9 cellular contexts compared by ENCODE assay signal in genomic region chr12:46367351-46368029, GRCh38. TPM values are rescaled to one million over a fixed set of nuclear protein-coding genes. Genes with fewer than 3 reads are reported as not detected.
DNase-seq lines count a peak whose midpoint lies in the region; ATAC-seq and TF ChIP-seq lines count a peak whose summit lies in the region.
"Had no signal": no experiment of that assay in that cellular context is flagged by ENCODE, and none has a peak within 500 bp of the region (broad histone marks: within the 10 kb centered on the region; RNA-seq: fewer than 3 reads in every experiment).

No MANE protein-coding gene starts in this region.

- no peaks in the 10 kb centered on the region for H3K9me3 Mint-ChIP-seq in activated T-cell treated with anti-CD3 and anti-CD28 coated beads, Interleukin-2, amount 50 U/mL, for 24 hours
- peaks cover 0 to 5% (median 2%) of the 10 kb centered on the region in 5 experiments for H3K9me3 Mint-ChIP-seq in brain

- H3K27ac ChIP-seq in lung (ENCODE audit: low read depth in 1 of 2, low read length in 1 of 2): peak overlapping the region; percentile 65 to 66
- peak overlapping the region; percentile 96 for H3K27ac ChIP-seq in tibial artery

- H3K27me3 Mint-ChIP-seq in activated T-cell treated with anti-CD3 and anti-CD28 coated beads, Interleukin-2, amount 50 U/mL, for 24 hours: peaks cover 4% of the 10 kb centered on the region
- peaks cover 7% of the 10 kb centered on the region for H3K27me3 Mint-ChIP-seq in brain

- H3K27ac Mint-ChIP-seq in activated T-cell treated with anti-CD3 and anti-CD28 coated beads, Interleukin-2, amount 50 U/mL, for 24 hours: peak overlapping the region; percentile 99
- peak overlapping the region in 3 of 5 experiments; percentile 27 to 55 (median 43) for H3K27ac Mint-ChIP-seq in brain

- DNase-seq in activated T-cell treated with anti-CD3 and anti-CD28 coated beads, Interleukin-2, amount 50 U/mL, for 24 hours: no peak
- DNase-seq in activated T-cell treated with anti-CD3 and anti-CD28 coated beads, Interleukin-2, amount 50 U/mL, for 48 hours: no peak
- DNase-seq in lung (ENCODE audit: low spot score) (no peak), tibial artery (no peak), sciatic nerve (ENCODE audit: low spot score) (no peak), NCI-H2171 (lab: John Stamatoyannopoulos, UW) (no peak)
- no peak for DNase-seq in activated CD4-positive, alpha-beta T cell treated with anti-CD3 and anti-CD28 coated beads, Interleukin-2, amount 50 U/mL, for 1 hour
- DNase-seq: thyroid gland had no signal

- no peak for ATAC-seq in lung (ENCODE audit: insufficient read depth, low FRiP score)
- no peak for ATAC-seq in sciatic nerve

- H3K27me3 ChIP-seq in lung (ENCODE audit: control insufficient read depth, insufficient read depth) (no peaks in the 10 kb centered on the region), tibial artery (no peaks in the 10 kb centered on the region)
- H3K27me3 ChIP-seq: thyroid gland had no signal

- intact Hi-C loops in tibial artery (cut with DNase I; ENCODE audit: low total_unique reads): no loop called here
- intact Hi-C loops in sciatic nerve (cut with DNase I): no loop called here

- H3K36me3 ChIP-seq in lung (ENCODE audit: control insufficient read depth in 2 of 2, insufficient read depth in 2 of 2, low read length in 2 of 2) (peaks cover 13 to 48% of the 10 kb centered on the region in 2 donors), tibial artery (peaks cover 87 to 100% (median 87%) of the 10 kb centered on the region in 3 donors)

- H3K4me1 ChIP-seq in lung (ENCODE audit: control insufficient read depth in 2 of 2, insufficient read depth in 2 of 2, low read length in 2 of 2) (peaks cover 2 to 14% of the 10 kb centered on the region in 2 donors), tibial artery (peaks cover 4 to 78% (median 50%) of the 10 kb centered on the region in 4 donors)

- peaks cover 96% of the 10 kb centered on the region for H3K36me3 Mint-ChIP-seq in activated T-cell treated with anti-CD3 and anti-CD28 coated beads, Interleukin-2, amount 50 U/mL, for 24 hours (ENCODE audit: low read depth)
- peaks cover 76% of the 10 kb centered on the region for H3K36me3 Mint-ChIP-seq in brain

- H3K4me3 ChIP-seq in lung (peak overlapping the region; percentile 19), tibial artery (peak overlapping the region; percentile 88 to 99)

- H3K9me3 ChIP-seq in lung (ENCODE audit: control insufficient read depth in 2 of 2, insufficient read depth in 1 of 2, low read length in 1 of 2) (no peaks in the 10 kb centered on the region), tibial artery (no peaks in the 10 kb centered on the region)
- H3K9me3 ChIP-seq: thyroid gland had no signal

- TF ChIP-seq CTCF in brain (conservative IDR thresholded peaks at IDR 0.05) (no peak), lung (IDR thresholded peaks at IDR 0.05; ENCODE audit: control extremely low read depth, extremely low read depth) (no peak), tibial artery (IDR thresholded peaks at IDR 0.05) (no peak)

- WGBS in lung, 2 donors: 37 to 45% methylated on average over 5 of the region's 5 CpGs

- H3K4me3 Mint-ChIP-seq in activated T-cell treated with anti-CD3 and anti-CD28 coated beads, Interleukin-2, amount 50 U/mL, for 24 hours: peak overlapping the region; percentile 99
- H3K4me3 Mint-ChIP-seq in brain: peak overlapping the region; percentile 60 to 98 (median 67)

- peaks cover 79% of the 10 kb centered on the region for H3K4me1 Mint-ChIP-seq in activated T-cell treated with anti-CD3 and anti-CD28 coated beads, Interleukin-2, amount 50 U/mL, for 24 hours (ENCODE audit: low read depth)
- H3K4me1 Mint-ChIP-seq in brain: peaks cover 56% of the 10 kb centered on the region

RNA-seq across cellular contexts. Expression of gene SLC38A2, which starts 5.1 kb away (rescaled TPM):
- polyA plus RNA-seq in brain (ENCODE audit: insufficient read depth, low read depth, low replicate concordance) (36.1 TPM), lung (10 to 100 TPM; 75.0 to 82.9 TPM)
- total RNA-seq in lung (100 to 1,000 TPM; 173 to 258 TPM), sciatic nerve (285 TPM)
